In the genomic region with DNA sequence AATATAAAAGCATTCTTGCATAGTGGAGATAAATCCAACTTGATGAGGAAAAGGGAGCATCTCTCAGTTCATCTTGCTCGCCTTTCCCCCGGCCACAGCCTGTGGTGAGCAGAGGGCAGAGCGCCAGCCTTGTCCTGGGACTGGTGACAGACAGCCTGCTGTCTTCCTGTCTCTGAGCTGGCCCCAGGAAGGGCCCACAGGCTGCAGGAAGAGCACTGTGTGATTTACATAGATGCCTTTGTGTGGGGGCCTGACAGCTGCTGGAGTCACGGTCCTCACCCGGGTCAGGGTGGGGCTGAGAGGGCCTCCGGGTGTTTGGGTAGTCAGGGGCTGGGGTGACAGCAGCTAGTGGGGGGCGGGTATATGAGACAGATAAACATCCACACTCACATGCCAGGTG, we compare ENCODE assay signal across 12 cellular contexts.
DNase-seq lines count a peak whose midpoint lies in the region; TF ChIP-seq lines count a peak whose summit lies in the region.
"Had no signal": no experiment of that assay in that cellular context is flagged by ENCODE, and none has a peak within 500 bp of the region (broad histone marks: within the 10 kb centered on the region; RNA-seq: fewer than 3 reads in every experiment).

No MANE protein-coding gene starts in this region.

- TF ChIP-seq CTCF in epithelial cell of esophagus (IDR thresholded peaks at IDR 0.05; ENCODE audit: insufficient read depth, low read depth, low read length, missing control alignments): no peak

- DNase-seq in NCI-H2029 (lab: John Stamatoyannopoulos, UW) (peak; percentile 7), NCI-H2029 treated with DMSO at 0.1 percent for 48 hours (lab: John Stamatoyannopoulos, UW) (no peak), NCI-H69 (lab: John Stamatoyannopoulos, UW) (peak; percentile 58), epithelial cell of esophagus (ENCODE audit: low read depth) (peak; percentile 22), putamen (ENCODE audit: low spot score) (peak; percentile 18), glomerular visceral epithelial cell (ENCODE audit: extremely low spot score) (no peak), NCI-H187 treated with DMSO at 0.1 percent for 48 hours (lab: John Stamatoyannopoulos, UW) (no peak)
- no peak for DNase-seq in activated CD4-positive, alpha-beta T cell treated with anti-CD3 and anti-CD28 coated beads, Interleukin-2, amount 50 U/mL, for 48 hours
- DNase-seq: activated CD4-positive, alpha-beta memory T cell treated with anti-CD3 and anti-CD28 coated beads, Interleukin-2, amount 10 ng/mL, durations not matched to agents 7 days and 5 days; HCEC 1CT; stimulated activated CD4-positive, alpha-beta T cell treated with anti-CD3 and anti-CD28 coated beads, Interleukin-15, amount 100 ng/mL, for 24 hours had no signal

- no peak overlapping the region for H3K4me3 ChIP-seq in epithelial cell of esophagus (ENCODE audit: low read length)
- H3K4me3 ChIP-seq: A549 had no signal

Comparison
In these comparisons a context has a peak if more than half of its experiments do, and no peak if none do; other contexts are left out.
1. DNase-seq: peak in NCI-H2029 (single experiment), NCI-H69 (single experiment), epithelial cell of esophagus (single experiment) and putamen (single experiment); none in NCI-H2029 treated with DMSO at 0.1 percent for 48 hours (single experiment), glomerular visceral epithelial cell (single experiment), NCI-H187 treated with DMSO at 0.1 percent for 48 hours (single experiment) and activated CD4-positive, alpha-beta T cell treated with anti-CD3 and anti-CD28 coated beads, Interleukin-2, amount 50 U/mL, for 48 hours (0 of 2).